In genomic region chr20:1845701-1846100, GRCh38 we compare ENCODE assay signal across 17 cellular contexts. TPM values are rescaled to one million over a fixed set of nuclear protein-coding genes. Genes with fewer than 3 reads are reported as not detected.
DNase-seq lines count a peak whose midpoint lies in the region; ATAC-seq, FAIRE-seq and TF ChIP-seq lines count a peak whose summit lies in the region.
"Had no signal": no experiment of that assay in that cellular context is flagged by ENCODE, and none has a peak within 500 bp of the region (broad histone marks: within the 10 kb centered on the region; RNA-seq: fewer than 3 reads in every experiment).

No MANE protein-coding gene starts in this region.

- H3K4me1 ChIP-seq in muscle layer of colon (ENCODE audit: insufficient read depth, low read length) (peaks cover 52% of the 10 kb centered on the region), transverse colon (peaks cover 0 to 19% (median 9%) of the 10 kb centered on the region in 4 donors)
- H3K4me1 ChIP-seq: SJCRH30 had no signal

- TF ChIP-seq CTCF in bronchial epithelial cell (IDR thresholded peaks at IDR 0.05; ENCODE audit: insufficient read depth, low read length, severe bottlenecking) (no peak), transverse colon (IDR thresholded peaks at IDR 0.05) (no peak)

- ATAC-seq in GM18519 (IDR thresholded peaks at IDR 0.05; ENCODE audit: low FRiP score, unreplicated experiment) = no peak
- ATAC-seq: K562 had no signal

- FAIRE-seq in GM18507 (lab: Jason Lieb, UNC) (peak; percentile 15), bronchial epithelial cell (lab: Jason Lieb, UNC) (peak; percentile 32), frontal cortex (lab: Jason Lieb, UNC) (no peak)
- FAIRE-seq: K562 had no signal

- H3K4me3 ChIP-seq in bronchial epithelial cell (ENCODE audit: low read depth, low read length) = no peak overlapping the region
- H3K4me3 ChIP-seq in muscle layer of colon (ENCODE audit: low read depth in 1 of 2, low read length in 2 of 2) = no peak overlapping the region
- no peak overlapping the region for H3K4me3 ChIP-seq in transverse colon
- H3K4me3 ChIP-seq: K562, SJCRH30 had no signal

- no peak for TF ChIP-seq POLR2A in transverse colon (IDR thresholded peaks at IDR 0.05)

- H3K27me3 ChIP-seq in bronchial epithelial cell (ENCODE audit: control insufficient read depth, insufficient read depth, low read length) (no peaks in the 10 kb centered on the region), muscle layer of colon (ENCODE audit: control insufficient read depth in 1 of 2, insufficient read depth in 2 of 2, low read length in 2 of 2) (no peaks in the 10 kb centered on the region), transverse colon (no peaks in the 10 kb centered on the region)

- DNase-seq in GM18507 (ENCODE audit: extremely low spot score, insufficient read length, low read depth) (no peak), bronchial epithelial cell (ENCODE audit: low read depth) (no peak), transverse colon (no peak), frontal cortex (ENCODE audit: low spot score in 2 of 2) (no peak), amniotic stem cell (lab: John Stamatoyannopoulos, UW) (no peak), DMS153 (lab: John Stamatoyannopoulos, UW) (no peak)
- DNase-seq: DND-41; GDM1; H9; NCI-H187 treated with DMSO at 0.1 percent for 48 hours; NCI-H345; NK-92 treated with Interleukin-12 subunit alpha and Interleukin-12 subunit beta, amount 100 ng/mL, for 24 hours; RPMI8226; SJCRH30 had no signal

- no peak for TF ChIP-seq EP300 in transverse colon (IDR thresholded peaks at IDR 0.05; ENCODE audit: low read depth)

- no peaks in the 10 kb centered on the region for H3K36me3 ChIP-seq in bronchial epithelial cell (ENCODE audit: control insufficient read depth, insufficient read depth, low read length)
- no peaks in the 10 kb centered on the region for H3K36me3 ChIP-seq in muscle layer of colon (ENCODE audit: insufficient read depth, low read length)
- no peaks in the 10 kb centered on the region for H3K36me3 ChIP-seq in transverse colon
- H3K36me3 ChIP-seq: SJCRH30 had no signal

- intact Hi-C loops in transverse colon (cut with DNase I; ENCODE audit: low total_unique reads) = loop anchor here (10.0 kb wide), 1 partner anchor 49 kb away; the partner anchor contains the start of gene SIRPA

- H3K9me3 ChIP-seq in muscle layer of colon (ENCODE audit: low read length) = no peaks in the 10 kb centered on the region
- no peaks in the 10 kb centered on the region for H3K9me3 ChIP-seq in transverse colon
- H3K9me3 ChIP-seq: SJCRH30 had no signal

- H3K27ac ChIP-seq in muscle layer of colon (ENCODE audit: low read depth, low read length) (peak overlapping the region; percentile 71), transverse colon (peak overlapping the region; percentile 49 to 82 (median 69))
- H3K27ac ChIP-seq: SJCRH30 had no signal

- in situ Hi-C loops in transverse colon (cut with MboI; ENCODE audit: low pct_ligation_motif_present in 1 of 4, low pct_unique_long_range_greater_than_20kb in 1 of 4, low sequenced_read_pairs in 3 of 4) = no loop called here

- H3K9ac ChIP-seq in muscle layer of colon (ENCODE audit: low read length) = no peak overlapping the region

- 83% methylated on average over 7 of the region's 7 CpGs; no CpG with 5 or more reads in 1 of the 2 donors for WGBS in transverse colon (ENCODE audit: low coverage in 1 of 2), 2 donors

RNA-seq across cellular contexts. Expression of gene SIRPA, which starts 49.5 kb away (rescaled TPM):
- 5.0 and 6.8 TPM in 2 replicates for total RNA-seq in bronchial epithelial cell
- total RNA-seq in transverse colon = 10 to 100 TPM in 3 of 4 donors, 1 to 10 TPM in 1; 9.0 to 46.6 (median 18.6) TPM
- total RNA-seq in frontal cortex = 6.1 TPM
